ENCODE assay signal across 11 cellular contexts in genomic region chr13:98230762-98231161, GRCh38. TPM values are rescaled to one million over a fixed set of nuclear protein-coding genes. Genes with fewer than 3 reads are reported as not detected.
"Had no signal": no experiment of that assay in that cellular context is flagged by ENCODE, and none has a peak within 500 bp of the region (broad histone marks: within the 10 kb centered on the region; RNA-seq: fewer than 3 reads in every experiment).

No MANE protein-coding gene starts in this region.

RNA-seq across cellular contexts. Expression of gene RNF113B, which starts 53.7 kb away (rescaled TPM):
- total RNA-seq: OCI-LY7, PC-3, PC-9, Peyer's patch, Right ventricle myocardium inferior, Right ventricle myocardium superior, RPMI7951, SJCRH30, SJSA1, SK-MEL-5 had no signal
- polyA plus RNA-seq: SK-N-SH had no signal
